Comparison of ENCODE assay signal across 1 cellular context in genomic region chr16:3023669-3024478, GRCh38.
TF ChIP-seq lines count a peak whose summit lies in the region.

A gene with protein sequence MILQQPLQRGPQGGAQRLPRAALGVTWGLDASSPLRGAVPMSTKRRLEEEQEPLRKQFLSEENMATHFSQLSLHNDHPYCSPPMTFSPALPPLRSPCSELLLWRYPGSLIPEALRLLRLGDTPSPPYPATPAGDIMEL (minus strand): TSS chr16:3023942. CDS start chr16:3023941, 1 bp downstream.
THOC6 (plus strand) TSS chr16:3024035; CDS start chr16:3024327, 292 bp downstream.

TF ChIP-seq in K562, 482 proteins besides CTCF, POLR2A, EP300 and RAD21 (continued from another document and continues in another):
- TF ChIP-seq, protein P1, sequence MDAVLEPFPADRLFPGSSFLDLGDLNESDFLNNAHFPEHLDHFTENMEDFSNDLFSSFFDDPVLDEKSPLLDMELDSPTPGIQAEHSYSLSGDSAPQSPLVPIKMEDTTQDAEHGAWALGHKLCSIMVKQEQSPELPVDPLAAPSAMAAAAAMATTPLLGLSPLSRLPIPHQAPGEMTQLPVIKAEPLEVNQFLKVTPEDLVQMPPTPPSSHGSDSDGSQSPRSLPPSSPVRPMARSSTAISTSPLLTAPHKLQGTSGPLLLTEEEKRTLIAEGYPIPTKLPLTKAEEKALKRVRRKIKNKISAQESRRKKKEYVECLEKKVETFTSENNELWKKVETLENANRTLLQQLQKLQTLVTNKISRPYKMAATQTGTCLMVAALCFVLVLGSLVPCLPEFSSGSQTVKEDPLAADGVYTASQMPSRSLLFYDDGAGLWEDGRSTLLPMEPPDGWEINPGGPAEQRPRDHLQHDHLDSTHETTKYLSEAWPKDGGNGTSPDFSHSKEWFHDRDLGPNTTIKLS (IDR thresholded peaks at IDR 0.05; ENCODE audit: borderline replicate concordance, low read depth): peak; percentile 96
- TF ChIP-seq NR2F6 (CRISPR knock-in tag; IDR thresholded peaks at IDR 0.05): no peak
- TF ChIP-seq TSC22D4 (tag; IDR thresholded peaks at IDR 0.05): no peak
- TF ChIP-seq RHOXF2B (CRISPR knock-in tag; conservative IDR thresholded peaks at IDR 0.05): no peak
- peak; percentile 90 for TF ChIP-seq ARID4B (CRISPR knock-in tag; IDR thresholded peaks at IDR 0.05)
- TF ChIP-seq, protein P2, sequence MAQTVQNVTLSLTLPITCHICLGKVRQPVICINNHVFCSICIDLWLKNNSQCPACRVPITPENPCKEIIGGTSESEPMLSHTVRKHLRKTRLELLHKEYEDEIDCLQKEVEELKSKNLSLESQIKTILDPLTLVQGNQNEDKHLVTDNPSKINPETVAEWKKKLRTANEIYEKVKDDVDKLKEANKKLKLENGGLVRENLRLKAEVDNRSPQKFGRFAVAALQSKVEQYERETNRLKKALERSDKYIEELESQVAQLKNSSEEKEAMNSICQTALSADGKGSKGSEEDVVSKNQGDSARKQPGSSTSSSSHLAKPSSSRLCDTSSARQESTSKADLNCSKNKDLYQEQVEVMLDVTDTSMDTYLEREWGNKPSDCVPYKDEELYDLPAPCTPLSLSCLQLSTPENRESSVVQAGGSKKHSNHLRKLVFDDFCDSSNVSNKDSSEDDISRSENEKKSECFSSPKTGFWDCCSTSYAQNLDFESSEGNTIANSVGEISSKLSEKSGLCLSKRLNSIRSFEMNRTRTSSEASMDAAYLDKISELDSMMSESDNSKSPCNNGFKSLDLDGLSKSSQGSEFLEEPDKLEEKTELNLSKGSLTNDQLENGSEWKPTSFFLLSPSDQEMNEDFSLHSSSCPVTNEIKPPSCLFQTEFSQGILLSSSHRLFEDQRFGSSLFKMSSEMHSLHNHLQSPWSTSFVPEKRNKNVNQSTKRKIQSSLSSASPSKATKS (CRISPR knock-in tag; IDR thresholded peaks at IDR 0.05): no peak
- TF ChIP-seq ETV5 (CRISPR knock-in tag; IDR thresholded peaks at IDR 0.05; ENCODE audit: low read depth): peak; percentile 75
- TF ChIP-seq, protein P3, sequence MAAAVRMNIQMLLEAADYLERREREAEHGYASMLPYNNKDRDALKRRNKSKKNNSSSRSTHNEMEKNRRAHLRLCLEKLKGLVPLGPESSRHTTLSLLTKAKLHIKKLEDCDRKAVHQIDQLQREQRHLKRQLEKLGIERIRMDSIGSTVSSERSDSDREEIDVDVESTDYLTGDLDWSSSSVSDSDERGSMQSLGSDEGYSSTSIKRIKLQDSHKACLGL (CRISPR knock-in tag; IDR thresholded peaks at IDR 0.05; ENCODE audit: borderline replicate concordance, poor library complexity, severe bottlenecking): no peak
- TF ChIP-seq GTF3C2 (IDR thresholded peaks at IDR 0.05; ENCODE audit: borderline replicate concordance, extremely low read depth, insufficient read length): no peak
- peak; percentile 71 for TF ChIP-seq THAP12 (CRISPR knock-in tag; IDR thresholded peaks at IDR 0.05)
- TF ChIP-seq, protein P4, sequence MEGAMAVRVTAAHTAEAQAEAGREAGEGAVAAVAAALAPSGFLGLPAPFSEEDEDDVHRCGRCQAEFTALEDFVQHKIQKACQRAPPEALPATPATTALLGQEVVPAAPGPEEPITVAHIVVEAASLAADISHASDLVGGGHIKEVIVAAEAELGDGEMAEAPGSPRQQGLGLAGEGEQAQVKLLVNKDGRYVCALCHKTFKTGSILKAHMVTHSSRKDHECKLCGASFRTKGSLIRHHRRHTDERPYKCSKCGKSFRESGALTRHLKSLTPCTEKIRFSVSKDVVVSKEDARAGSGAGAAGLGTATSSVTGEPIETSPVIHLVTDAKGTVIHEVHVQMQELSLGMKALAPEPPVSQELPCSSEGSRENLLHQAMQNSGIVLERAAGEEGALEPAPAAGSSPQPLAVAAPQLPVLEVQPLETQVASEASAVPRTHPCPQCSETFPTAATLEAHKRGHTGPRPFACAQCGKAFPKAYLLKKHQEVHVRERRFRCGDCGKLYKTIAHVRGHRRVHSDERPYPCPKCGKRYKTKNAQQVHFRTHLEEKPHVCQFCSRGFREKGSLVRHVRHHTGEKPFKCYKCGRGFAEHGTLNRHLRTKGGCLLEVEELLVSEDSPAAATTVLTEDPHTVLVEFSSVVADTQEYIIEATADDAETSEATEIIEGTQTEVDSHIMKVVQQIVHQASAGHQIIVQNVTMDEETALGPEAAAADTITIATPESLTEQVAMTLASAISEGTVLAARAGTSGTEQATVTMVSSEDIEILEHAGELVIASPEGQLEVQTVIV (CRISPR knock-in tag; IDR thresholded peaks at IDR 0.05; ENCODE audit: borderline replicate concordance): no peak
- TF ChIP-seq ZNF133 (CRISPR knock-in tag; IDR thresholded peaks at IDR 0.05): no peak
- peak; percentile 57 to 83; a peak in 3 of 4 replicates for TF ChIP-seq MAZ (CRISPR knock-in tag; conservative IDR thresholded peaks at IDR 0.05 in 1 of 2, IDR thresholded peaks at IDR 0.05 in 1 of 2)
- peak; percentile 99 for TF ChIP-seq ZNF143 (CRISPR knock-in tag; IDR thresholded peaks at IDR 0.05)
- peak; percentile 37 for TF ChIP-seq RBM39 (optimal IDR thresholded peaks at IDR 0.05; ENCODE audit: low read depth, low read length)
- TF ChIP-seq SETDB1 (IDR thresholded peaks at IDR 0.05; ENCODE audit: low read length): peak; percentile 26
- no peak for TF ChIP-seq EHMT2 (IDR thresholded peaks at IDR 0.05)
- TF ChIP-seq, protein P5, sequence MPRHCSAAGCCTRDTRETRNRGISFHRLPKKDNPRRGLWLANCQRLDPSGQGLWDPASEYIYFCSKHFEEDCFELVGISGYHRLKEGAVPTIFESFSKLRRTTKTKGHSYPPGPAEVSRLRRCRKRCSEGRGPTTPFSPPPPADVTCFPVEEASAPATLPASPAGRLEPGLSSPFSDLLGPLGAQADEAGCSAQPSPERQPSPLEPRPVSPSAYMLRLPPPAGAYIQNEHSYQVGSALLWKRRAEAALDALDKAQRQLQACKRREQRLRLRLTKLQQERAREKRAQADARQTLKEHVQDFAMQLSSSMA (CRISPR knock-in tag; IDR thresholded peaks at IDR 0.05): no peak
- no peak for TF ChIP-seq XRCC3 (IDR thresholded peaks at IDR 0.05)
